31 cellular contexts compared by ENCODE assay signal in genomic region chr10:14131261-14131960, GRCh38.
"Had no signal": no experiment of that assay in that cellular context is flagged by ENCODE, and none has a peak within 500 bp of the region (broad histone marks: within the 10 kb centered on the region; RNA-seq: fewer than 3 reads in every experiment).

No MANE protein-coding gene starts in this region.

- H3K9me3 Mint-ChIP-seq: activated CD4-positive, alpha-beta memory T cell treated with anti-CD3 and anti-CD28 coated beads, Interleukin-2, amount 10 ng/mL, durations not matched to agents 7 days and 5 days; activated CD4-positive, alpha-beta T cell treated with anti-CD3 and anti-CD28 coated beads, Interleukin-2, amount 10 ng/mL, durations not matched to agents 7 days and 5 days; activated naive CD4-positive, alpha-beta T cell treated with anti-CD3 and anti-CD28 coated beads, Interleukin-2, amount 10 ng/mL, durations not matched to agents 7 days and 5 days; activated naive CD8-positive, alpha-beta T cell treated with anti-CD3 and anti-CD28 coated beads, Interleukin-2, amount 10 ng/mL, durations not matched to agents 7 days and 5 days; activated T-cell treated with anti-CD3 and anti-CD28 coated beads, Interleukin-2, amount 50 U/mL, for 24 hours; central memory CD8-positive, alpha-beta T cell; nephron progenitor cell had no signal

- H3K27ac ChIP-seq: breast epithelium, gastrocnemius medialis, left ventricle myocardium inferior, parathyroid adenoma, psoas muscle, suprapubic skin, tibial artery, upper lobe of right lung had no signal

- H3K79me2 ChIP-seq: parathyroid adenoma had no signal

- H2AFZ ChIP-seq: parathyroid adenoma had no signal

- H3K9ac ChIP-seq: parathyroid adenoma had no signal

- H3K36me3 ChIP-seq: breast epithelium, gastrocnemius medialis, left ventricle myocardium inferior, suprapubic skin, tibial artery, upper lobe of right lung had no signal

- FAIRE-seq: endometrium, islet of Langerhans had no signal

- DNase-seq: activated CD4-positive, alpha-beta memory T cell treated with anti-CD3 and anti-CD28 coated beads, Interleukin-2, amount 10 ng/mL, durations not matched to agents 7 days and 5 days; activated CD4-positive, alpha-beta T cell treated with anti-CD3 and anti-CD28 coated beads for 1 hour; activated CD4-positive, alpha-beta T cell treated with anti-CD3 and anti-CD28 coated beads, Interleukin-2, amount 10 ng/mL, durations not matched to agents 7 days and 5 days; activated CD8-positive, alpha-beta memory T cell treated with anti-CD3 and anti-CD28 coated beads, Interleukin-2, amount 50 U/mL, for 48 hours; activated gamma-delta T cell; activated naive CD4-positive, alpha-beta T cell treated with anti-CD3 and anti-CD28 coated beads, Interleukin-2, amount 10 ng/mL, durations not matched to agents 7 days and 5 days; activated naive CD8-positive, alpha-beta T cell treated with anti-CD3 and anti-CD28 coated beads, Interleukin-2, amount 10 ng/mL, durations not matched to agents 7 days and 5 days; activated T-cell treated with anti-CD3 and anti-CD28 coated beads, Interleukin-2, amount 50 U/mL, for 24 hours; amniotic stem cell; dermis blood vessel endothelial cell; effector CD4-positive, alpha-beta T cell; gastrocnemius medialis; glutamatergic neuron; left ventricle myocardium inferior; naive B cell; nephron progenitor cell; psoas muscle; stimulated activated CD4-positive, alpha-beta T cell treated with anti-CD3 and anti-CD28 coated beads, Interleukin-2, amount 100 ng/mL, for 24 hours; stimulated activated naive B cell treated with anti-CD40 and anti-IgM and Interleukin-4, amounts not matched to agents 10 μg/mL and 1 μg/mL and 100 μg/mL, for 72 hours; T-helper 17 cell; T1000; tibial artery; upper lobe of right lung had no signal

- H3K36me3 Mint-ChIP-seq: activated naive CD4-positive, alpha-beta T cell treated with anti-CD3 and anti-CD28 coated beads, Interleukin-2, amount 10 ng/mL, durations not matched to agents 7 days and 5 days; activated naive CD8-positive, alpha-beta T cell treated with anti-CD3 and anti-CD28 coated beads, Interleukin-2, amount 10 ng/mL, durations not matched to agents 7 days and 5 days had no signal

- H3K27me3 ChIP-seq: breast epithelium, gastrocnemius medialis, suprapubic skin, tibial artery, upper lobe of right lung had no signal

- H3K27ac Mint-ChIP-seq: activated CD4-positive, alpha-beta memory T cell treated with anti-CD3 and anti-CD28 coated beads, Interleukin-2, amount 10 ng/mL, durations not matched to agents 7 days and 5 days; activated CD4-positive, alpha-beta T cell treated with anti-CD3 and anti-CD28 coated beads, Interleukin-2, amount 10 ng/mL, durations not matched to agents 7 days and 5 days; activated naive CD4-positive, alpha-beta T cell treated with anti-CD3 and anti-CD28 coated beads, Interleukin-2, amount 10 ng/mL, durations not matched to agents 7 days and 5 days; activated naive CD8-positive, alpha-beta T cell treated with anti-CD3 and anti-CD28 coated beads, Interleukin-2, amount 10 ng/mL, durations not matched to agents 7 days and 5 days; activated T-cell treated with anti-CD3 and anti-CD28 coated beads, Interleukin-2, amount 50 U/mL, for 24 hours; naive B cell; stimulated activated naive B cell treated with anti-CD40 and anti-IgM and Interleukin-4, amounts not matched to agents 10 μg/mL and 1 μg/mL and 100 μg/mL, for 72 hours; T-helper 17 cell had no signal

- H3K27me3 Mint-ChIP-seq: activated naive CD8-positive, alpha-beta T cell treated with anti-CD3 and anti-CD28 coated beads, Interleukin-2, amount 10 ng/mL, durations not matched to agents 7 days and 5 days had no signal

- H3K4me1 Mint-ChIP-seq: activated CD4-positive, alpha-beta memory T cell treated with anti-CD3 and anti-CD28 coated beads, Interleukin-2, amount 10 ng/mL, durations not matched to agents 7 days and 5 days; activated CD4-positive, alpha-beta T cell treated with anti-CD3 and anti-CD28 coated beads, Interleukin-2, amount 10 ng/mL, durations not matched to agents 7 days and 5 days; activated naive CD4-positive, alpha-beta T cell treated with anti-CD3 and anti-CD28 coated beads, Interleukin-2, amount 10 ng/mL, durations not matched to agents 7 days and 5 days; activated naive CD8-positive, alpha-beta T cell treated with anti-CD3 and anti-CD28 coated beads, Interleukin-2, amount 10 ng/mL, durations not matched to agents 7 days and 5 days; central memory CD8-positive, alpha-beta T cell; nephron progenitor cell had no signal

- H3K9me3 ChIP-seq: breast epithelium, gastrocnemius medialis, left ventricle myocardium inferior, psoas muscle, suprapubic skin, tibial artery, upper lobe of right lung had no signal

- H3K4me2 ChIP-seq: smooth muscle cell had no signal

- H3K4me1 ChIP-seq: breast epithelium, gastrocnemius medialis, left ventricle myocardium inferior, parathyroid adenoma, psoas muscle, suprapubic skin, tibial artery, upper lobe of right lung had no signal

- H3K4me3 ChIP-seq: breast epithelium, gastrocnemius medialis, left ventricle myocardium inferior, lung, psoas muscle, smooth muscle cell, suprapubic skin, tibial artery, upper lobe of right lung had no signal

- H3K4me3 Mint-ChIP-seq: activated CD4-positive, alpha-beta memory T cell treated with anti-CD3 and anti-CD28 coated beads, Interleukin-2, amount 10 ng/mL, durations not matched to agents 7 days and 5 days; activated CD4-positive, alpha-beta T cell treated with anti-CD3 and anti-CD28 coated beads, Interleukin-2, amount 10 ng/mL, durations not matched to agents 7 days and 5 days; activated naive CD4-positive, alpha-beta T cell treated with anti-CD3 and anti-CD28 coated beads, Interleukin-2, amount 10 ng/mL, durations not matched to agents 7 days and 5 days; activated naive CD8-positive, alpha-beta T cell treated with anti-CD3 and anti-CD28 coated beads, Interleukin-2, amount 10 ng/mL, durations not matched to agents 7 days and 5 days; activated T-cell treated with anti-CD3 and anti-CD28 coated beads, Interleukin-2, amount 50 U/mL, for 24 hours; central memory CD8-positive, alpha-beta T cell; naive B cell; nephron progenitor cell; stimulated activated naive B cell treated with anti-CD40 and anti-IgM and Interleukin-4, amounts not matched to agents 10 μg/mL and 1 μg/mL and 100 μg/mL, for 72 hours; T-helper 17 cell had no signal

- ATAC-seq: gastrocnemius medialis; psoas muscle; stimulated activated naive B cell treated with anti-CD40 and anti-IgM and Interleukin-4, amounts not matched to agents 10 μg/mL and 1 μg/mL and 100 μg/mL, for 72 hours; T-helper 17 cell; upper lobe of right lung had no signal
